8 cellular contexts compared by ENCODE assay signal in the genomic region with DNA sequence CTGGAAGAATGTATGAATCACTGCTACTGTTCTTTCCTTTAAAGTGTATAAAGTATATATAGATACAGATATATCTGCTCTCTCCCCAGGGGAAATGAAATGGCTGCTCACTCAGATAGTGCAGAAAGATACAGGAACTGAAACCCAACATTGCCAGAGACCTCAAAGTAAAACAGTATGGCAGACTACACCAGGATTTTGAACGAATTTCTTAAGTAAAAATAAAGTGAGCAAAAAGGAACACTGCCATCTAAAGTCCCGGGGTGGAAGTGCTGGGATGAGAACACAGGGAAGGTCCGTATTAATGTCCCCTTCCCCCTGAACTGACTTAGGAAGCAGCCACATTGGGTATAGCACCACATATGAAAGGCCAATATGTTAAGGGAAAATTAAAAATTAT.
DNase-seq lines count a peak whose midpoint lies in the region; ATAC-seq and TF ChIP-seq lines count a peak whose summit lies in the region.

No MANE protein-coding gene starts in this region.

- ATAC-seq in GM19025 (IDR thresholded peaks at IDR 0.05; ENCODE audit: low read depth, unreplicated experiment) (peak; percentile 47), HG03095 (IDR thresholded peaks at IDR 0.05; ENCODE audit: unreplicated experiment) (peak; percentile 57), T-helper 17 cell (peak; percentile 58)

- no peaks in the 10 kb centered on the region for H3K36me3 Mint-ChIP-seq in T-helper 17 cell (ENCODE audit: low read depth)
- no peaks in the 10 kb centered on the region for H3K36me3 Mint-ChIP-seq in mesothelial cell of epicardium

- peaks cover 17 to 56% (median 32%) of the 10 kb centered on the region in 10 experiments for H3K4me1 ChIP-seq in BLaER1 treated with 17β-estradiol and CSF1 and Interleukin-3, amounts not matched to agents 10 nM and 100 nM

- peaks cover 7 to 60% (median 16%) of the 10 kb centered on the region in 11 experiments; a peak in 21 of 22 replicates for H3K9me3 ChIP-seq in BLaER1 treated with 17β-estradiol and CSF1 and Interleukin-3, amounts not matched to agents 10 nM and 100 nM (replicated peaks in 1 of 11)
- H3K9me3 ChIP-seq in T-helper 17 cell (ENCODE audit: control insufficient read depth, low read length, poor library complexity, severe bottlenecking), result no peaks in the 10 kb centered on the region

- H3K27me3 Mint-ChIP-seq in T-helper 17 cell (peaks cover 10% of the 10 kb centered on the region), mesothelial cell of epicardium (ENCODE audit: low read depth) (peaks cover 3% of the 10 kb centered on the region)

- H3K4me2 ChIP-seq in BLaER1 treated with 17β-estradiol and CSF1 and Interleukin-3, amounts not matched to agents 10 nM and 100 nM, result peak overlapping the region in 8 of 11 experiments; percentile 2 to 40 (median 22); a peak in 8 of 22 replicates

- H3K4me3 Mint-ChIP-seq in T-helper 17 cell (no peak overlapping the region), mesothelial cell of epicardium (no peak overlapping the region)

- H4K20me1 ChIP-seq in BLaER1 treated with 17β-estradiol and CSF1 and Interleukin-3, amounts not matched to agents 10 nM and 100 nM, result peaks cover 0 to 45% (median 0%) of the 10 kb centered on the region in 11 experiments; a peak in 2 of 22 replicates

- H3K27me3 ChIP-seq in BLaER1 treated with 17β-estradiol and CSF1 and Interleukin-3, amounts not matched to agents 10 nM and 100 nM, result no peaks in the 10 kb centered on the region

- H3K27ac Mint-ChIP-seq in T-helper 17 cell (no peak overlapping the region), mesothelial cell of epicardium (no peak overlapping the region)

- H3K4me1 Mint-ChIP-seq in T-helper 17 cell (peaks cover 13% of the 10 kb centered on the region), mesothelial cell of epicardium (no peaks in the 10 kb centered on the region)

- peaks cover 0 to 62% (median 0%) of the 10 kb centered on the region in 11 experiments; a peak in 7 of 22 replicates for H3K36me3 ChIP-seq in BLaER1 treated with 17β-estradiol and CSF1 and Interleukin-3, amounts not matched to agents 10 nM and 100 nM

- peaks cover 3% of the 10 kb centered on the region for H3K9me3 Mint-ChIP-seq in mesothelial cell of epicardium

- peak overlapping the region in 9 of 11 experiments; percentile 28 to 92 (median 71); a peak in 15 of 22 replicates for H3K27ac ChIP-seq in BLaER1 treated with 17β-estradiol and CSF1 and Interleukin-3, amounts not matched to agents 10 nM and 100 nM

- peak overlapping the region in 2 of 11 experiments; percentile 16 to 51; a peak in 3 of 22 replicates for H3K9ac ChIP-seq in BLaER1 treated with 17β-estradiol and CSF1 and Interleukin-3, amounts not matched to agents 10 nM and 100 nM

- no peak for DNase-seq in T-helper 17 cell
- no peak for DNase-seq in mesothelial cell of epicardium (ENCODE audit: low spot score in 2 of 2, unreplicated experiment in 2 of 2)
- no peak for DNase-seq in cardiac septum (ENCODE audit: low spot score)
- no peak for DNase-seq in NCI-H146 (lab: John Stamatoyannopoulos, UW)
- DNase-seq in head of caudate nucleus, result no peak

- intact Hi-C loops in cardiac septum (cut with DNase I), result no loop called here
- intact Hi-C loops in head of caudate nucleus (cut with DNase I), result no loop called here

- H3K4me3 ChIP-seq in BLaER1 treated with 17β-estradiol and CSF1 and Interleukin-3, amounts not matched to agents 10 nM and 100 nM, result 0 out of 20 replicates have a peak overlapping the region, but pooled peaks of 1 of the 10 experiments have one; percentile 2

- TF ChIP-seq CTCF in mesothelial cell of epicardium (IDR thresholded peaks at IDR 0.05; ENCODE audit: unreplicated experiment), result no peak
